Comparison of ENCODE assay signal across 7 cellular contexts in the genomic region with DNA sequence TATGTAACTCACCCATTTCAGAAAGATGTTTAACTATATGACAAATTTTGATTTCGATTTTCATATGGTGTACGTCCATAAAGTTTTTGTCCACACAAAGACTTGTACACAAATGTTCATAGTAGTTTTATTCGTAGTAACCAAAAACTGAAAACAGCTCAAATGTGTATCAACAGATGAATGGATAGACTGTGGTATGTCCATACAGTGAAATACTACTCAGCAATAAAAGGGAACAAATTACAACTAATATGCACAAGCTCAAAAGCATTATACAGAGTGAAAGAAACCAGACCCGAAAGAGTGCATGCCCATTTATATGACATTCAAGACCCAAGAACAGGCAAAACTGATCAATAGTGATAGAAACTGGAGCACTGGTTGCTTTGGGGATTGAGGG.
"Had no signal": no experiment of that assay in that cellular context is flagged by ENCODE, and none has a peak within 500 bp of the region (broad histone marks: within the 10 kb centered on the region; RNA-seq: fewer than 3 reads in every experiment).

No MANE protein-coding gene starts in this region.

- H3K4me3 Mint-ChIP-seq: GM23338, IgD-negative memory B cell had no signal

- H2AFZ ChIP-seq: GM23338 had no signal

- H3K27ac Mint-ChIP-seq: GM23338, IgD-negative memory B cell had no signal

- FAIRE-seq: HepG2 had no signal

- H3K4me1 ChIP-seq: HAP-1 had no signal

- H3K4me2 ChIP-seq: GM23338 had no signal

- H3K36me3 ChIP-seq: HAP-1 had no signal

- H3K27ac ChIP-seq: HL-60 had no signal

- DNase-seq: H7 had no signal

- H3K27me3 Mint-ChIP-seq: IgD-negative memory B cell had no signal

- ATAC-seq: GM23338, HCT116, HepG2 had no signal

- H3K4me1 Mint-ChIP-seq: IgD-negative memory B cell had no signal

- H3K4me3 ChIP-seq: GM23338, HAP-1 had no signal
